Comparison of ENCODE assay signal across 21 cellular contexts in genomic region chr12:74725154-74725553, GRCh38.
DNase-seq lines count a peak whose midpoint lies in the region; ATAC-seq and TF ChIP-seq lines count a peak whose summit lies in the region.
"Had no signal": no experiment of that assay in that cellular context is flagged by ENCODE, and none has a peak within 500 bp of the region (broad histone marks: within the 10 kb centered on the region; RNA-seq: fewer than 3 reads in every experiment).

No MANE protein-coding gene starts in this region.

- ATAC-seq in PC-3 = no peak
- no peak for ATAC-seq in T-helper 17 cell
- ATAC-seq in body of pancreas = no peak
- ATAC-seq: activated naive CD4-positive, alpha-beta T cell treated with anti-CD3 and anti-CD28 coated beads, Interleukin-2, amount 50 U/mL, for 72 hours; sciatic nerve; stimulated activated naive CD8-positive, alpha-beta T cell treated with anti-CD3 and anti-CD28 coated beads, Interleukin-15, amount 100 ng/mL, for 72 hours had no signal

- no peaks in the 10 kb centered on the region for H3K4me1 Mint-ChIP-seq in T-helper 17 cell
- H3K4me1 Mint-ChIP-seq: activated B cell treated with CpG ODN at 0.5 μM for 24 hours; naive B cell; stimulated activated naive CD8-positive, alpha-beta T cell treated with anti-CD3 and anti-CD28 coated beads, Interleukin-15, amount 100 ng/mL, for 72 hours had no signal

- in situ Hi-C loops in GM23248 (cut with MboI) = no loop called here

- no peaks in the 10 kb centered on the region for H3K4me1 ChIP-seq in A673 (ENCODE audit: insufficient read depth, low read length, poor library complexity, severe bottlenecking)
- no peaks in the 10 kb centered on the region for H3K4me1 ChIP-seq in GM23248 (ENCODE audit: insufficient read depth)
- no peaks in the 10 kb centered on the region for H3K4me1 ChIP-seq in PC-3 (ENCODE audit: insufficient read depth, low read length)
- H3K4me1 ChIP-seq in body of pancreas = no peaks in the 10 kb centered on the region
- H3K4me1 ChIP-seq: upper lobe of left lung had no signal

- H3K9me2 ChIP-seq in GM23248 (ENCODE audit: insufficient read depth) = no peaks in the 10 kb centered on the region; the same call in 1 of the 2 replicates
- H3K9me2 ChIP-seq in PC-3 (replicated peaks; ENCODE audit: low read length) = no peaks in the 10 kb centered on the region

- H3K36me3 ChIP-seq in A673 (ENCODE audit: insufficient read depth, low read length, poor library complexity, severe bottlenecking) (no peaks in the 10 kb centered on the region), GM23248 (ENCODE audit: low read depth) (no peaks in the 10 kb centered on the region), PC-3 (ENCODE audit: low read depth, low read length) (no peaks in the 10 kb centered on the region), body of pancreas (replicated peaks in 1 of 2; ENCODE audit: insufficient read depth in 1 of 2, low read depth in 2 of 2) (no peaks in the 10 kb centered on the region)
- H3K36me3 ChIP-seq: upper lobe of left lung had no signal

- H3K9me3 ChIP-seq in A673 (ENCODE audit: low read depth, low read length, poor library complexity, severe bottlenecking) (no peaks in the 10 kb centered on the region), GM23248 (ENCODE audit: low read depth) (no peaks in the 10 kb centered on the region), PC-3 (ENCODE audit: low read length) (no peaks in the 10 kb centered on the region), T-helper 17 cell (ENCODE audit: control insufficient read depth, low read length, poor library complexity, severe bottlenecking) (no peaks in the 10 kb centered on the region), body of pancreas (no peaks in the 10 kb centered on the region)
- H3K9me3 ChIP-seq: upper lobe of left lung had no signal

- H3K9ac ChIP-seq in GM23248 (no peak overlapping the region), PC-3 (ENCODE audit: low read length) (no peak overlapping the region)

- DNase-seq in A673 (ENCODE audit: low spot score) (peak; percentile 33), GM23248 (peak; percentile 14), PC-3 (peak; percentile 28), fibroblast of peridontal ligament (ENCODE audit: extremely low read depth) (peak; percentile 0), T-helper 17 cell (no peak), globus pallidus (ENCODE audit: low spot score) (no peak), body of pancreas (no peak)
- no peak for DNase-seq in stimulated activated naive CD4-positive, alpha-beta T cell (lab: John Stamatoyannopoulos, UW)
- DNase-seq: activated B cell treated with CpG ODN at 0.5 μM for 24 hours; activated T-cell treated with anti-CD3 and anti-CD28 coated beads, Interleukin-2, amount 50 U/mL, for 48 hours; central memory CD4-positive, alpha-beta T cell; effector memory CD4-positive, alpha-beta T cell; mammary epithelial cell; naive B cell; NCI-H1694; SIG-M5; stimulated activated naive CD8-positive, alpha-beta T cell treated with anti-CD3 and anti-CD28 coated beads, Interleukin-15, amount 100 ng/mL, for 72 hours; upper lobe of left lung had no signal

- 13 to 15% methylated on average over 1 of the region's 1 CpG for WGBS in GM23248 (ENCODE audit: low coverage in 1 of 2, low lambda C conversion rate in 2 of 2, missing lambda C conversion rate in 2 of 2), 2 experiments
- 37 to 38% methylated on average over 1 of the region's 1 CpG for WGBS in body of pancreas, 2 donors

- H4K20me1 ChIP-seq in GM23248 (ENCODE audit: insufficient read depth) (no peaks in the 10 kb centered on the region), PC-3 (ENCODE audit: low read length) (no peaks in the 10 kb centered on the region)

- H3K4me3 Mint-ChIP-seq in T-helper 17 cell = no peak overlapping the region
- H3K4me3 Mint-ChIP-seq: activated B cell treated with CpG ODN at 0.5 μM for 24 hours; naive B cell; stimulated activated naive CD8-positive, alpha-beta T cell treated with anti-CD3 and anti-CD28 coated beads, Interleukin-15, amount 100 ng/mL, for 72 hours; T-helper 2 cell treated with Interferon-gamma antibody and Interleukin-4, amounts not matched to agents 5 μg/mL and 100 μg/mL, for 36 hours had no signal

- H3K27me3 Mint-ChIP-seq in T-helper 17 cell = no peaks in the 10 kb centered on the region
- H3K27me3 Mint-ChIP-seq: activated B cell treated with CpG ODN at 0.5 μM for 24 hours; naive B cell; stimulated activated naive CD8-positive, alpha-beta T cell treated with anti-CD3 and anti-CD28 coated beads, Interleukin-15, amount 100 ng/mL, for 72 hours had no signal

- no peak overlapping the region for H3K4me2 ChIP-seq in GM23248 (ENCODE audit: unreplicated experiment)
- H3K4me2 ChIP-seq in PC-3 (ENCODE audit: low read length) = no peak overlapping the region

- POLR2A ChIA-PET in A673 (lab: Charles Lee; ENCODE audit: low non-redundant PET) = no interaction called here
- POLR2A ChIA-PET in PC-3 (lab: Charles Lee; ENCODE audit: unreplicated experiment) = no interaction called here

- TF ChIP-seq POLR2A in body of pancreas (IDR thresholded peaks at IDR 0.05) = no peak

- no peaks in the 10 kb centered on the region for H3K36me3 Mint-ChIP-seq in T-helper 17 cell (ENCODE audit: low read depth)
- H3K36me3 Mint-ChIP-seq: activated naive CD4-positive, alpha-beta T cell treated with anti-CD3 and anti-CD28 coated beads, Interleukin-2, amount 50 U/mL, for 72 hours; naive B cell had no signal

- H3K79me2 ChIP-seq in GM23248 (ENCODE audit: insufficient read depth) (no peaks in the 10 kb centered on the region), PC-3 (ENCODE audit: low read length) (no peaks in the 10 kb centered on the region)

- H3K27ac ChIP-seq in A673 (ENCODE audit: low read depth, low read length, poor library complexity, severe bottlenecking) (no peak overlapping the region), GM23248 (no peak overlapping the region), PC-3 (ENCODE audit: low read length) (no peak overlapping the region), body of pancreas (no peak overlapping the region)
- H3K27ac ChIP-seq: upper lobe of left lung had no signal

- intact Hi-C loops in A673 (cut with micrococcal nuclease; ENCODE audit: unreplicated experiment) = no loop called here
- intact Hi-C loops in PC-3 (cut with micrococcal nuclease) = no loop called here
- intact Hi-C loops in body of pancreas (cut with DNase I) = no loop called here

- no peak overlapping the region for H3K4me3 ChIP-seq in A673 (ENCODE audit: low read depth, low read length, poor library complexity, severe bottlenecking)
- no peak overlapping the region for H3K4me3 ChIP-seq in GM23248
- no peak overlapping the region for H3K4me3 ChIP-seq in PC-3 (ENCODE audit: low read length)
- H3K4me3 ChIP-seq in body of pancreas = no peak overlapping the region
- H3K4me3 ChIP-seq: upper lobe of left lung had no signal

- CTCF ChIA-PET in A673 (lab: Charles Lee) (no interaction called here), PC-3 (lab: Charles Lee) (no interaction called here)

- no TSS peak for BruUV-seq in A673 (replicated peaks; lab: Mats Ljungman, UMichigan)
- no TSS peak for BruUV-seq in PC-3 (replicated peaks; lab: Mats Ljungman, UMichigan)

- H3K27me3 ChIP-seq in A673 (replicated peaks; ENCODE audit: insufficient read depth, low read depth, low read length, poor library complexity) (no peaks in the 10 kb centered on the region), GM23248 (replicated peaks; ENCODE audit: insufficient read depth) (no peaks in the 10 kb centered on the region), PC-3 (ENCODE audit: low read length) (no peaks in the 10 kb centered on the region), body of pancreas (no peaks in the 10 kb centered on the region)
- H3K27me3 ChIP-seq: upper lobe of left lung had no signal

- TF ChIP-seq CTCF in A673 (conservative IDR thresholded peaks at IDR 0.05; ENCODE audit: low read depth, low read length) (no peak), PC-3 (conservative IDR thresholded peaks at IDR 0.05; ENCODE audit: low read depth, low read length) (no peak), body of pancreas (IDR thresholded peaks at IDR 0.05) (no peak)

- H2AFZ ChIP-seq in GM23248 (no peak overlapping the region), PC-3 (ENCODE audit: low read length) (no peak overlapping the region)

- H3F3A ChIP-seq in GM23248 (ENCODE audit: insufficient read depth) (no peaks in the 10 kb centered on the region), PC-3 (ENCODE audit: low read length, unreplicated experiment) (no peaks in the 10 kb centered on the region)

- no peak overlapping the region for H3K27ac Mint-ChIP-seq in T-helper 17 cell
- H3K27ac Mint-ChIP-seq: activated B cell treated with CpG ODN at 0.5 μM for 24 hours; activated naive CD4-positive, alpha-beta T cell treated with anti-CD3 and anti-CD28 coated beads, Interleukin-2, amount 50 U/mL, for 72 hours; naive B cell; stimulated activated naive CD8-positive, alpha-beta T cell treated with anti-CD3 and anti-CD28 coated beads, Interleukin-15, amount 100 ng/mL, for 72 hours; T-helper 2 cell treated with Interferon-gamma antibody and Interleukin-4, amounts not matched to agents 5 μg/mL and 100 μg/mL, for 36 hours had no signal

Comparison
In these comparisons a context has a peak if more than half of its experiments do, and no peak if none do; other contexts are left out.
1. DNase-seq: peak in A673 (single experiment), GM23248 (single experiment), PC-3 (single experiment) and fibroblast of peridontal ligament (single experiment); none in T-helper 17 cell (0 of 3), stimulated activated naive CD4-positive, alpha-beta T cell (0 of 6), globus pallidus (single experiment) and body of pancreas (0 of 4).